In the genomic region with DNA sequence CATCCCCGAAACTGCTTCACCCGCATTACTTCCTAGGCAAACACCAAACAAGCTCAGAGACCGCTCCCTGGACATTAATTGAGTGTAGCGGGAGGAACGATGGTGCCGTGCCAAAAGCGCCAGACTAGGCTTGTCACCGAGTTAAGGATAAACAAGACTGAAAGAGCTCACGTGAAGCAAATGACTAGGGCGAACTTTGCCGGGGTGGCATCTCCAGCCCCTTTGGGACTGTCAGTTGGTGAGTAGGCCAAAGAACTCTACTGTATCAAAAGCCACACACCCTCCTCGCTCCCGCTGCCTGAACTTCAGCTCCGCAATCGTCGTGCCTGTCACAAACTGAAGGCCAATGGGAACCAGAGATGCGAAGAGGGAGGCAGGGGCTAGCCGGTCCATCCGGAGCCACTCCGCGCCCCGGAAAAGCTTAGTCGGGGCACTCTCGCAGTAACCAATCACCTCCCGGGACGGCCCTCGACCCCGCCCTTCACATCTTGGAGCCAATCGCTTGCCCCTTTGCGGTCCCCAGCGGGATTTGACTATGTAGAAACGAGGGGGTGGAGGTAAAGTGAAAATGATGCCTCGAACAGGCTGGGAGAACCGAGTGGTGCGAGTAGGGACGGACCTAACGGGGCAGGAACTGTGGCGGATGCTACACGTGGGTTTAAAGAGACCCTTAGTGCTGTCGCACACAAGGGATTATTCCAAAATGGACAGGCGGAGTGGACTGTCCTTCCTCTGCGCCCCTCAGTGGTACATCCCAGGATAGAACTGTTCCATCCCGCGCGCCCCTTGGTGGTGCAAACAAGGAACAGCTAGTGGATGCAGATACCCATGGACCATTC, we compare ENCODE assay signal across 8 cellular contexts. TPM values are rescaled to one million over a fixed set of nuclear protein-coding genes. Genes with fewer than 3 reads are reported as not detected.
DNase-seq lines count a peak whose midpoint lies in the region; ATAC-seq and TF ChIP-seq lines count a peak whose summit lies in the region.

No MANE protein-coding gene starts in this region.

- no peaks in the 10 kb centered on the region for H3K36me3 ChIP-seq in mucosa of rectum (ENCODE audit: control insufficient read depth in 2 of 2, insufficient read depth in 2 of 2, low read length in 2 of 2)

- H3K4me3 ChIP-seq in mucosa of rectum (ENCODE audit: low read length in 2 of 2), result peak overlapping the region; percentile 85 to 93

- peak; percentile 73 for TF ChIP-seq POLR2A in erythroblast (IDR thresholded peaks at IDR 0.05; ENCODE audit: low read length)

- peak overlapping the region; percentile 77 to 79 for H3K9ac ChIP-seq in mucosa of rectum (ENCODE audit: low read depth in 1 of 2, low read length in 2 of 2)

- ATAC-seq in GM21529 (IDR thresholded peaks at IDR 0.05; ENCODE audit: unreplicated experiment), result peak; percentile 96

- no peaks in the 10 kb centered on the region for H3K9me3 Mint-ChIP-seq in IgD-negative memory B cell

- DNase-seq in DMS153 (lab: John Stamatoyannopoulos, UW) (peak; percentile 86), OCI-M1 (lab: John Stamatoyannopoulos, UW) (peak; percentile 97), erythroblast (lab: John Stamatoyannopoulos, UW) (peak; percentile 96)
- peak; percentile 85 for DNase-seq in activated T-cell treated with anti-CD3 and anti-CD28 coated beads, Interleukin-2, amount 50 U/mL, for 1 hour
- peak; percentile 89 for DNase-seq in stimulated activated CD8-positive, alpha-beta memory T cell treated with anti-CD3 and anti-CD28 coated beads, Interleukin-4, amount 100 ng/mL, for 48 hours

- H3K4me1 ChIP-seq in mucosa of rectum (ENCODE audit: control insufficient read depth in 2 of 2, insufficient read depth in 2 of 2, low read length in 2 of 2), result peaks cover 8 to 10% of the 10 kb centered on the region in 2 donors

- peak overlapping the region; percentile 70 to 98 (median 97) for H3K27ac Mint-ChIP-seq in IgD-negative memory B cell

- no peaks in the 10 kb centered on the region for H3K9me3 ChIP-seq in mucosa of rectum (ENCODE audit: control insufficient read depth in 2 of 2, low read length in 2 of 2)

- peaks cover 6 to 8% of the 10 kb centered on the region in 2 donors for H3K27me3 ChIP-seq in mucosa of rectum (ENCODE audit: control insufficient read depth in 2 of 2, insufficient read depth in 2 of 2, low read length in 2 of 2)

- H3K4me1 Mint-ChIP-seq in IgD-negative memory B cell, result peaks cover 3 to 11% (median 6%) of the 10 kb centered on the region in 3 donors

- H3K36me3 Mint-ChIP-seq in IgD-negative memory B cell, result no peaks in the 10 kb centered on the region

- H3K4me3 Mint-ChIP-seq in IgD-negative memory B cell, result peak overlapping the region; percentile 86 to 96 (median 96)

- H3K27me3 Mint-ChIP-seq in IgD-negative memory B cell, result no peaks in the 10 kb centered on the region

- peak overlapping the region; percentile 81 to 87 for H3K27ac ChIP-seq in mucosa of rectum (ENCODE audit: low read depth in 2 of 2, low read length in 2 of 2)

RNA-seq across cellular contexts. Expression of a gene that starts 37.0 kb away (rescaled TPM):
- 3.8 TPM for polyA plus RNA-seq in IgD-negative memory B cell

RNA-seq across cellular contexts. Expression of a gene that starts 53.2 kb away (rescaled TPM):
- polyA plus RNA-seq in IgD-negative memory B cell, result not detected

Comparison
In these comparisons a context has a peak if more than half of its experiments do, and no peak if none do; other contexts are left out.
1. Peak in every context shown above with its lines: DNase-seq, ATAC-seq, H3K4me3 ChIP-seq and H3K27ac ChIP-seq.